Comparison of ENCODE assay signal across 27 cellular contexts in genomic region chr16:57971848-57972247, GRCh38. TPM values are rescaled to one million over a fixed set of nuclear protein-coding genes. Genes with fewer than 3 reads are reported as not detected.
"Had no signal": no experiment of that assay in that cellular context is flagged by ENCODE, and none has a peak within 500 bp of the region (broad histone marks: within the 10 kb centered on the region; RNA-seq: fewer than 3 reads in every experiment).

No MANE protein-coding gene starts in this region.

- H3K27me3 Mint-ChIP-seq: activated naive CD4-positive, alpha-beta T cell treated with anti-CD3 and anti-CD28 coated beads, Interleukin-2, amount 50 U/mL, for 24 hours; activated T-cell treated with anti-CD3 and anti-CD28 coated beads, Interleukin-2, amount 50 U/mL, for 24 hours had no signal

- H3K4me3 ChIP-seq: SJCRH30, SK-N-MC had no signal

- H3K4me1 ChIP-seq: SJCRH30 had no signal

- H3K27ac ChIP-seq: SJCRH30, SK-N-MC, VCaP had no signal

- H3K9me3 Mint-ChIP-seq: activated B cell treated with CpG ODN at 0.5 μM for 24 hours; activated CD4-positive, alpha-beta memory T cell treated with anti-CD3 and anti-CD28 coated beads, Interleukin-2, amount 10 ng/mL, durations not matched to agents 7 days and 5 days; activated naive CD4-positive, alpha-beta T cell treated with anti-CD3 and anti-CD28 coated beads, Interleukin-2, amount 50 U/mL, for 24 hours; activated T-cell treated with anti-CD3 and anti-CD28 coated beads, Interleukin-2, amount 50 U/mL, for 24 hours; activated T-helper 2 cell treated with anti-CD3 and anti-CD28 coated beads, Interferon-gamma antibody, Interleukin-2, Interleukin-4, amounts not matched to agents 10 μg/mL and 5 μg/mL and 100 μg/mL, durations not matched to agents 14 hours and 24 hours and 36 hours had no signal

- H3K4me1 Mint-ChIP-seq: activated B cell treated with CpG ODN at 0.5 μM for 24 hours; activated CD4-positive, alpha-beta memory T cell treated with anti-CD3 and anti-CD28 coated beads, Interleukin-2, amount 10 ng/mL, durations not matched to agents 7 days and 5 days; activated naive CD4-positive, alpha-beta T cell treated with anti-CD3 and anti-CD28 coated beads, Interleukin-2, amount 50 U/mL, for 24 hours had no signal

- H3K4me3 Mint-ChIP-seq: activated B cell treated with CpG ODN at 0.5 μM for 24 hours; activated CD4-positive, alpha-beta memory T cell treated with anti-CD3 and anti-CD28 coated beads, Interleukin-2, amount 10 ng/mL, durations not matched to agents 7 days and 5 days; activated naive CD4-positive, alpha-beta T cell treated with anti-CD3 and anti-CD28 coated beads, Interleukin-2, amount 50 U/mL, for 24 hours; activated T-cell treated with anti-CD3 and anti-CD28 coated beads, Interleukin-2, amount 50 U/mL, for 24 hours; brain had no signal

- H3K36me3 ChIP-seq: SJCRH30 had no signal

- H3K9me3 ChIP-seq: SJCRH30 had no signal

- DNase-seq: activated B cell treated with CpG ODN at 0.5 μM for 24 hours; activated CD4-positive, alpha-beta memory T cell treated with anti-CD3 and anti-CD28 coated beads, Interleukin-2, amount 10 ng/mL, durations not matched to agents 7 days and 5 days; activated CD4-positive, alpha-beta T cell treated with anti-CD3 and anti-CD28 coated beads for 4 hours; activated CD4-positive, CD25-positive, alpha-beta regulatory T cell treated with anti-CD3 and anti-CD28 coated beads, Interleukin-2, amount 50 U/mL, for 72 hours; activated gamma-delta T cell; activated naive CD4-positive, alpha-beta T cell treated with Interleukin-2 at 50 U/mL for 16 hours; activated T-cell treated with anti-CD3 and anti-CD28 coated beads, Interleukin-2, amount 50 U/mL, for 24 hours; anterior cingulate cortex; caudate nucleus; cerebellar nuclear complex; NCI-H1105; NCI-H1417 treated with DMSO at 0.1 percent for 48 hours; NCI-H187 treated with DMSO at 0.1 percent for 48 hours; NCI-H2081 treated with DMSO at 0.1 percent for 48 hours; NCI-H345; OCI-M1; SHP77; SJCRH30; T-helper 2 cell; T-helper 9 cell had no signal

- H3K27ac Mint-ChIP-seq: activated B cell treated with CpG ODN at 0.5 μM for 24 hours; activated CD4-positive, alpha-beta memory T cell treated with anti-CD3 and anti-CD28 coated beads, Interleukin-2, amount 10 ng/mL, durations not matched to agents 7 days and 5 days; activated naive CD4-positive, alpha-beta T cell treated with anti-CD3 and anti-CD28 coated beads, Interleukin-2, amount 50 U/mL, for 24 hours; activated T-cell treated with anti-CD3 and anti-CD28 coated beads, Interleukin-2, amount 50 U/mL, for 24 hours; activated T-helper 2 cell treated with anti-CD3 and anti-CD28 coated beads, Interferon-gamma antibody, Interleukin-2, Interleukin-4, amounts not matched to agents 10 μg/mL and 5 μg/mL and 100 μg/mL, durations not matched to agents 14 hours and 24 hours and 36 hours had no signal

- H3K36me3 Mint-ChIP-seq: activated naive CD4-positive, alpha-beta T cell treated with anti-CD3 and anti-CD28 coated beads, Interleukin-2, amount 50 U/mL, for 24 hours; brain had no signal

RNA-seq across cellular contexts. Expression of gene CNGB1, which starts 0.9 kb away (rescaled TPM):
- total RNA-seq: activated B cell treated with CpG ODN at 0.5 μM for 24 hours; activated CD4-positive, alpha-beta memory T cell treated with anti-CD3 and anti-CD28 coated beads, Interleukin-2, amount 10 ng/mL, durations not matched to agents 7 days and 5 days; activated T-helper 2 cell treated with anti-CD3 and anti-CD28 coated beads, Interferon-gamma antibody, Interleukin-2, Interleukin-4, amounts not matched to agents 10 μg/mL and 5 μg/mL and 100 μg/mL, durations not matched to agents 14 hours and 24 hours and 36 hours; MCF 10A; NCI-H460; SJCRH30 had no signal
